In the genomic region with DNA sequence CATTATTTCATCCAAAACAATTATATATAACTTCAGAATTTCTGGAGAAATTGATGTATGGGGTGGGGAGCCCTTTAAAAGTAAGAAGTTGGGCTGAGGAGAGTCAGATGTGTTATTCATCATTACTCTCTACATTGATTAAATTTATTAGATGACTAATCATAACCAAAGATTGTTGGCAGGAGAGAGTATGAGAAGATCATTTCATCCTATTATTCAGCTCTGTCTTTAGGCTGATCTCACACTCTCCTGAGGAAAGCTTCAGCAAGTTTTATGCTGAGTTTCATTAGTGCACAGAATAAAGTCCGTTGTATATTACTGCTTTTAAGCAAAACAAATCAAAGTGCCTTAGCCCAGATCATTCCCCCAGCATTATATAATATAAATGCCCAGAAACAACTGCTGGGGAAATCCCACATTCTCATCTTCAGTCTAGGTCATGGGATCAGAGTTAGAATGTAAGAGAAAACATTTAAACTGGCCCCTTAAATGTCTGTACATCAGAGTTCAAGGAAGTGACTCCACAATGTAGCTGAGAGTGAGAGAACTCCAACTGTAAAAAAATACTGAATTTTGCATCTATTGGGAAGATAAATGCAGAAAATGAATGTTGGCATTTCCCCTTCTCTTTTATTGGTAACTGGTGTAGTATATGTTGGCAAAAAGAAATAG, we compare ENCODE assay signal across 12 cellular contexts.
"Had no signal": no experiment of that assay in that cellular context is flagged by ENCODE, and none has a peak within 500 bp of the region (broad histone marks: within the 10 kb centered on the region; RNA-seq: fewer than 3 reads in every experiment).

No MANE protein-coding gene starts in this region.

- DNase-seq: activated CD4-positive, alpha-beta T cell treated with anti-CD3 and anti-CD28 coated beads, Interleukin-2, amount 50 U/mL, for 48 hours; activated naive CD4-positive, alpha-beta T cell treated with anti-CD3 and anti-CD28 coated beads, Interleukin-2, amount 10 ng/mL, durations not matched to agents 7 days and 5 days; central memory CD4-positive, alpha-beta T cell; effector memory CD4-positive, alpha-beta T cell; mucosa of descending colon; naive thymus-derived CD8-positive, alpha-beta T cell; stimulated activated CD4-positive, alpha-beta T cell treated with anti-CD3 and anti-CD28 coated beads, Interleukin-15, amount 100 ng/mL, for 24 hours; stimulated activated CD4-positive, alpha-beta T cell treated with anti-CD3 and anti-CD28 coated beads, Interleukin-4, amount 100 ng/mL, for 1 hour; stimulated activated naive B cell treated with anti-CD40 and anti-IgM and Interleukin-4, amounts not matched to agents 10 μg/mL and 1 μg/mL and 100 μg/mL, for 72 hours; T1000; trophoblast cell had no signal

- ATAC-seq: mucosa of descending colon; naive thymus-derived CD8-positive, alpha-beta T cell; stimulated activated naive B cell treated with anti-CD40 and anti-IgM and Interleukin-4, amounts not matched to agents 10 μg/mL and 1 μg/mL and 100 μg/mL, for 72 hours had no signal

- H3K4me3 ChIP-seq: mucosa of descending colon, skin epidermis had no signal

- H3K9me3 ChIP-seq: mucosa of descending colon had no signal
